In genomic region chr3:23667536-23668429, GRCh38 we compare ENCODE assay signal across 1 cellular context.
A peak's percentile ranks its signal among the peaks of the same experiment; 100 is the strongest.
TF ChIP-seq lines count a peak whose summit lies in the region.

No MANE protein-coding gene starts in this region.

TF ChIP-seq in A549, 52 proteins besides CTCF, POLR2A, EP300 and RAD21 (continued from another document):
- peak; percentile 68 for TF ChIP-seq E2F6 (IDR thresholded peaks at IDR 0.05; ENCODE audit: borderline replicate concordance, low read depth)
- TF ChIP-seq HEYL (CRISPR knock-in tag; IDR thresholded peaks at IDR 0.05): no peak
- no peak for TF ChIP-seq RFX5 (IDR thresholded peaks at IDR 0.05)
- TF ChIP-seq ZNF302 (CRISPR knock-in tag; IDR thresholded peaks at IDR 0.05): 0 out of 2 replicates have a peak, but pooled peaks have one; percentile 34
- TF ChIP-seq TP53 (CRISPR knock-in tag; IDR thresholded peaks at IDR 0.05): no peak
- TF ChIP-seq CHD4 (IDR thresholded peaks at IDR 0.05; ENCODE audit: borderline replicate concordance): no peak
- no peak for TF ChIP-seq MAZ (IDR thresholded peaks at IDR 0.05; ENCODE audit: borderline replicate concordance, low read depth, low read length)
- no peak for TF ChIP-seq SREBF2 (IDR thresholded peaks at IDR 0.05)
- TF ChIP-seq RNF2 (IDR thresholded peaks at IDR 0.05; ENCODE audit: borderline replicate concordance, low read depth): no peak
- no peak; a peak in 1 of 5 replicates for TF ChIP-seq JUN (IDR thresholded peaks at IDR 0.05)
- TF ChIP-seq ZSCAN20 (CRISPR knock-in tag; IDR thresholded peaks at IDR 0.05): no peak
- no peak for TF ChIP-seq PHF8 (IDR thresholded peaks at IDR 0.05; ENCODE audit: borderline replicate concordance, low read depth)
- TF ChIP-seq ELK1 (IDR thresholded peaks at IDR 0.05; ENCODE audit: low read depth, low read length): no peak
- TF ChIP-seq EHF (CRISPR knock-in tag; IDR thresholded peaks at IDR 0.05): 0 out of 2 replicates have a peak, but pooled peaks have one; percentile 39
- no peak for TF ChIP-seq HDAC2 (IDR thresholded peaks at IDR 0.05)
- no peak for TF ChIP-seq REST (IDR thresholded peaks at IDR 0.05)
- no peak for TF ChIP-seq RCOR1 (IDR thresholded peaks at IDR 0.05; ENCODE audit: low read depth, low read length)
- no peak for TF ChIP-seq MAFK (IDR thresholded peaks at IDR 0.05; ENCODE audit: partially characterized antibody)
- TF ChIP-seq FOSB (CRISPR knock-in tag; IDR thresholded peaks at IDR 0.05): no peak
- no peak for TF ChIP-seq FOSL2 (IDR thresholded peaks at IDR 0.05)
- no peak for TF ChIP-seq FOSL2 (CRISPR knock-in tag; IDR thresholded peaks at IDR 0.05)
- no peak for TF ChIP-seq SMC3 (IDR thresholded peaks at IDR 0.05)
- TF ChIP-seq RARB (CRISPR knock-in tag; IDR thresholded peaks at IDR 0.05): no peak
- TF ChIP-seq HOXA7 (CRISPR knock-in tag; IDR thresholded peaks at IDR 0.05): peak; percentile 74
- no peak for TF ChIP-seq KDM5A (IDR thresholded peaks at IDR 0.05)
- TF ChIP-seq JUNB (IDR thresholded peaks at IDR 0.05): no peak
